Comparison of ENCODE assay signal across 8 cellular contexts in the genomic region with DNA sequence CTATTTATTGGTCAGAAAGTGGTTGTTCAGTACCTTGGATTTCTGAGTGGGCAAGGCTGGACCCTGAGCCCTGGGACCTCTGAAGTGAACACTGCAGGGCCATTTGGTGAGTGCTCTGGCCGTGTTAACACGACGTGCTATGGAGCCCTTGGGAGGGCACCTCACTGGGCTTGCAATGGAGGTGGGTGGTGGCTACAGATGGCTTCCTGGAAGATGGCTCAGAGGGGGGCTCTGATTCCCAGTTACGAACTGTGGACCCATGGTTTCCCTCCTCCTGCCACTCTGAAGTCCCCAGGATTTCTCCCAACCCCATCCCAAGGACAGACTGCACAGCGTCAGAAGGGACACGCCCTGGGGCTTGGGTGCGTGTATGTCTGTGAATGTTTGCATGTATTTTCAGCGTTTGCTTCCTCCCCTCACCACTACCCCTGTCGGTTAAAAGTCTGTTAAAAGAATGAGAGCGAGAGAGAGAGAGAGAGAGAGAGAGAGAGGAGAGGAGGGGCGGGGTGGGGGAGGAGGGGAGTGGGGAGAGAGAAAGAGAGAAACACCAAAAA. TPM values are rescaled to one million over a fixed set of nuclear protein-coding genes. Genes with fewer than 3 reads are reported as not detected.
DNase-seq lines count a peak whose midpoint lies in the region; ATAC-seq and TF ChIP-seq lines count a peak whose summit lies in the region.

No MANE protein-coding gene starts in this region.

- H3K27me3 Mint-ChIP-seq in memory B cell = no peaks in the 10 kb centered on the region

- ATAC-seq in GM18505 (IDR thresholded peaks at IDR 0.05; ENCODE audit: unreplicated experiment) = peak; percentile 31
- ATAC-seq in GM21737 (IDR thresholded peaks at IDR 0.05; ENCODE audit: unreplicated experiment) = peak; percentile 27
- ATAC-seq in memory B cell (ENCODE audit: low read depth) = peak; percentile 28
- ATAC-seq in upper lobe of left lung (ENCODE audit: low FRiP score in 2 of 2) = no peak
- ATAC-seq in body of pancreas = no peak
- no peak for ATAC-seq in HG03439 (IDR thresholded peaks at IDR 0.05; ENCODE audit: unreplicated experiment)

- H3K4me3 ChIP-seq in upper lobe of left lung (no peak overlapping the region), body of pancreas (no peak overlapping the region)

- no peaks in the 10 kb centered on the region for H3K9me3 ChIP-seq in upper lobe of left lung
- no peaks in the 10 kb centered on the region for H3K9me3 ChIP-seq in body of pancreas

- H3K36me3 Mint-ChIP-seq in memory B cell = peaks cover 2% of the 10 kb centered on the region

- H3K4me1 ChIP-seq in upper lobe of left lung = peaks cover 0 to 5% (median 0%) of the 10 kb centered on the region in 4 donors
- peaks cover 9% of the 10 kb centered on the region for H3K4me1 ChIP-seq in body of pancreas

- no peak for TF ChIP-seq CTCF in upper lobe of left lung (IDR thresholded peaks at IDR 0.05)
- no peak for TF ChIP-seq CTCF in body of pancreas (IDR thresholded peaks at IDR 0.05)

- H3K36me3 ChIP-seq in upper lobe of left lung (no peaks in the 10 kb centered on the region), body of pancreas (replicated peaks in 1 of 2; ENCODE audit: insufficient read depth in 1 of 2, low read depth in 2 of 2) (no peaks in the 10 kb centered on the region)

- H3K9me3 Mint-ChIP-seq in memory B cell = no peaks in the 10 kb centered on the region

- H3K4me3 Mint-ChIP-seq in memory B cell = peak overlapping the region; percentile 100

- 53 to 66% methylated on average over 10 to 11 of the region's 11 CpGs for WGBS in upper lobe of left lung, 2 donors
- WGBS in body of pancreas, 2 donors = 66 to 81% methylated on average over 11 of the region's 11 CpGs

- H3K4me1 Mint-ChIP-seq in memory B cell = peaks cover 62% of the 10 kb centered on the region

- intact Hi-C loops in body of pancreas (cut with DNase I) = no loop called here

- H3K27ac Mint-ChIP-seq in memory B cell = peak overlapping the region; percentile 100

- H3K27ac ChIP-seq in upper lobe of left lung = peak overlapping the region in 1 of 4 donors; percentile 69
- no peak overlapping the region for H3K27ac ChIP-seq in body of pancreas

- no peak for TF ChIP-seq EP300 in upper lobe of left lung (IDR thresholded peaks at IDR 0.05)

- DNase-seq in NCI-H526 (lab: John Stamatoyannopoulos, UW) (peak; percentile 18 to 47), memory B cell (ENCODE audit: low spot score in 2 of 2) (no peak), upper lobe of left lung (no peak), body of pancreas (no peak), cerebellum (ENCODE audit: low spot score) (no peak)

- TF ChIP-seq POLR2A in GM18505 (IDR thresholded peaks at IDR 0.05; ENCODE audit: borderline replicate concordance, extremely low read depth, insufficient read depth, insufficient read length) (peak; percentile 58), upper lobe of left lung (IDR thresholded peaks at IDR 0.05) (peak in 1 of 4 donors; percentile 17), body of pancreas (IDR thresholded peaks at IDR 0.05) (no peak)

- H3K27me3 ChIP-seq in upper lobe of left lung (no peaks in the 10 kb centered on the region), body of pancreas (no peaks in the 10 kb centered on the region)

RNA-seq across cellular contexts. Expression of gene RHOH, which starts 3.7 kb away (rescaled TPM):
- total RNA-seq in upper lobe of left lung = 10 to 100 TPM in 3 of 6 donors, 1 to 10 TPM in 3; 5.5 to 19.9 (median 8.4) TPM
- 1 to 10 TPM; 2.9 to 7.9 TPM for total RNA-seq in body of pancreas
- 0.18 TPM for total RNA-seq in cerebellum

Comparison
In these comparisons a context has a peak if more than half of its experiments do, and no peak if none do; other contexts are left out.
1. ATAC-seq: peak in GM18505 (single experiment), GM21737 (single experiment) and memory B cell (single experiment); none in upper lobe of left lung (0 of 2), body of pancreas (single experiment) and HG03439 (single experiment).
2. DNase-seq: peak in NCI-H526 (2 of 2); none in memory B cell (0 of 2), upper lobe of left lung (0 of 2), body of pancreas (0 of 4) and cerebellum (single experiment).